Comparison of ENCODE assay signal across 15 cellular contexts in the genomic region with DNA sequence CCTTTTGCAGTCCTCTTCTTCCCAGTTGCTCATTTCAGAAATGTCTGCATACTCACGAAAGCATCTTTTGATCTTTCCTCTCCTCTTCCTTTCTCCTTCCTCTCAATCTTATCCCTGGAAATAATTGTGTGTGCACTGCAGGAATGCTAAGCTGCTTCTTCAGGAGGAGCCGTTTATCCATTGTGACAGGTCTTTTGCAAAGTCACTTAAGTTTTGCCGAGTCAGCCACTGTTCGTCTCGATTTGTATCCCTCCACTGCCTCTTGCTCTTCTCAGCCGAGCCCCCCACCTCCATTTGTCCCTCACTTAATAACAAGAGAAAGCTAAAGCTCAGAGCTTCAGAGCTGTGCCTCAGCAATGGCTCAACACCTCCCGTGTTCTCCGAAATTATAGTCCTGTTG.
DNase-seq lines count a peak whose midpoint lies in the region; ATAC-seq and TF ChIP-seq lines count a peak whose summit lies in the region.
"Had no signal": no experiment of that assay in that cellular context is flagged by ENCODE, and none has a peak within 500 bp of the region (broad histone marks: within the 10 kb centered on the region; RNA-seq: fewer than 3 reads in every experiment).

No MANE protein-coding gene starts in this region.

- DNase-seq in activated CD8-positive, alpha-beta memory T cell treated with anti-CD3 and anti-CD28 coated beads, Interleukin-2, amount 10 ng/mL, durations not matched to agents 7 days and 5 days = no peak
- no peak for DNase-seq in activated CD8-positive, alpha-beta memory T cell treated with anti-CD3 and anti-CD28 coated beads, Interleukin-2, amount 50 U/mL, for 48 hours
- DNase-seq in GM23338 (ENCODE audit: low spot score) (peak; percentile 29), ecto neural progenitor cell (ENCODE audit: low spot score) (peak; percentile 52), neuronal stem cell (ENCODE audit: low spot score) (peak; percentile 18), superior temporal gyrus (ENCODE audit: extremely low spot score) (no peak), LoVo (ENCODE audit: low spot score) (no peak), hepatic stellate cell (ENCODE audit: low spot score) (no peak)
- DNase-seq: CD4-positive, CD25-positive, alpha-beta regulatory T cell; GOT3; HFFc6; NCI-H1436; NCI-H345; PC-9 had no signal

- no peak overlapping the region for H3K27ac ChIP-seq in GM23338 (ENCODE audit: low read depth)
- H3K27ac ChIP-seq in neuronal stem cell (replicated peaks; ENCODE audit: low read length) = no peak overlapping the region
- H3K27ac ChIP-seq: HL-60, PC-9 had no signal

- H3K36me3 ChIP-seq in GM23338 (ENCODE audit: insufficient read depth) = no peaks in the 10 kb centered on the region
- no peaks in the 10 kb centered on the region for H3K36me3 ChIP-seq in neuronal stem cell (replicated peaks in 1 of 2; ENCODE audit: control insufficient read depth in 2 of 2, insufficient read depth in 2 of 2, low read length in 2 of 2)

- no peak overlapping the region for H3K4ac ChIP-seq in neuronal stem cell (ENCODE audit: low read length)

- WGBS in neuronal stem cell (ENCODE audit: extremely low coverage in 2 of 2, insufficient read length in 2 of 2, insufficient replicate concordance in 1 of 2), 2 donors = no CpG with 5 or more reads among the region's 8 CpGs

- H3K9me2 ChIP-seq in GM23338 (ENCODE audit: insufficient read depth) = 0 out of 2 replicates have a peak, but pooled peaks cover 3% of the 10 kb centered on the region

- H3K4me3 ChIP-seq in GM23338 = no peak overlapping the region
- no peak overlapping the region for H3K4me3 ChIP-seq in neuronal stem cell (ENCODE audit: low read length in 2 of 2)
- H3K4me3 ChIP-seq: PC-9 had no signal

- no peak overlapping the region for H3K18ac ChIP-seq in neuronal stem cell (ENCODE audit: low read length)

- H2BK120ac ChIP-seq in neuronal stem cell (ENCODE audit: low read depth, low read length) = no peak overlapping the region

- H3K4me2 ChIP-seq in GM23338 (no peak overlapping the region), neuronal stem cell (ENCODE audit: insufficient read depth, low read length, poor library complexity, severe bottlenecking) (no peak overlapping the region)
- H3K4me2 ChIP-seq: PC-9 had no signal

- H3K27me3 ChIP-seq in GM23338 (ENCODE audit: insufficient read depth) (no peaks in the 10 kb centered on the region), neuronal stem cell (ENCODE audit: control insufficient read depth in 3 of 3, insufficient read depth in 3 of 3, low read depth in 1 of 3, low read length in 3 of 3) (no peaks in the 10 kb centered on the region)

- H2AFZ ChIP-seq in GM23338 (peak overlapping the region; percentile 75), neuronal stem cell (ENCODE audit: low read length) (peak overlapping the region; percentile 73)
- H2AFZ ChIP-seq: PC-9 had no signal

- H2BK5ac ChIP-seq in neuronal stem cell (ENCODE audit: low read length) = no peak overlapping the region

- H2AK5ac ChIP-seq in neuronal stem cell (ENCODE audit: low read depth, low read length) = no peak overlapping the region

- no peaks in the 10 kb centered on the region for H3K79me2 ChIP-seq in GM23338 (replicated peaks; ENCODE audit: insufficient read depth)

- H3K36me3 Mint-ChIP-seq in activated CD8-positive, alpha-beta memory T cell treated with anti-CD3 and anti-CD28 coated beads, Interleukin-2, amount 10 ng/mL, durations not matched to agents 7 days and 5 days = no peaks in the 10 kb centered on the region
- H3K36me3 Mint-ChIP-seq in GM23338 (ENCODE audit: low read depth) = no peaks in the 10 kb centered on the region
- H3K36me3 Mint-ChIP-seq: CD4-positive, CD25-positive, alpha-beta regulatory T cell had no signal

- peak overlapping the region; percentile 36 for H3K4me3 Mint-ChIP-seq in activated CD8-positive, alpha-beta memory T cell treated with anti-CD3 and anti-CD28 coated beads, Interleukin-2, amount 10 ng/mL, durations not matched to agents 7 days and 5 days
- H3K4me3 Mint-ChIP-seq in GM23338 = no peak overlapping the region
- H3K4me3 Mint-ChIP-seq: CD4-positive, CD25-positive, alpha-beta regulatory T cell; HFFc6 had no signal

- H3K9ac ChIP-seq in neuronal stem cell (ENCODE audit: low read depth, low read length, poor library complexity) = no peak overlapping the region

- CTCF ChIA-PET in activated CD8-positive, alpha-beta memory T cell treated with anti-CD3 and anti-CD28 coated beads, Interleukin-2, amount 10 ng/mL, durations not matched to agents 7 days and 5 days (lab: Charles Lee) = no interaction called here

- H3K79me1 ChIP-seq in neuronal stem cell (ENCODE audit: low read depth, low read length) = no peaks in the 10 kb centered on the region

- no peak overlapping the region for H4K8ac ChIP-seq in neuronal stem cell (ENCODE audit: low read depth, low read length)

- H2BK12ac ChIP-seq in neuronal stem cell (ENCODE audit: low read length) = no peak overlapping the region

- no peak for ATAC-seq in activated CD8-positive, alpha-beta memory T cell treated with anti-CD3 and anti-CD28 coated beads, Interleukin-2, amount 10 ng/mL, durations not matched to agents 7 days and 5 days
- no peak for ATAC-seq in GM23338

- H4K20me1 ChIP-seq in GM23338 (replicated peaks; ENCODE audit: insufficient read depth) = no peaks in the 10 kb centered on the region

- H4K91ac ChIP-seq in neuronal stem cell (ENCODE audit: low read depth, low read length, poor library complexity) = no peak overlapping the region

- no peak overlapping the region for H3K14ac ChIP-seq in neuronal stem cell (ENCODE audit: low read length)

- H3K23ac ChIP-seq in neuronal stem cell (ENCODE audit: low read depth, low read length, poor library complexity) = no peak overlapping the region

- no peaks in the 10 kb centered on the region for H3K9me3 Mint-ChIP-seq in activated CD8-positive, alpha-beta memory T cell treated with anti-CD3 and anti-CD28 coated beads, Interleukin-2, amount 10 ng/mL, durations not matched to agents 7 days and 5 days (ENCODE audit: low read depth)
- H3K9me3 Mint-ChIP-seq in GM23338 = no peaks in the 10 kb centered on the region

- no peak for TF ChIP-seq CTCF in GM23338 (conservative IDR thresholded peaks at IDR 0.05; ENCODE audit: low read depth in 2 of 2)

- H3K9me3 ChIP-seq in neuronal stem cell (replicated peaks in 1 of 2; ENCODE audit: control insufficient read depth in 2 of 2, insufficient read depth in 1 of 2, low read depth in 1 of 2, low read length in 2 of 2) = no peaks in the 10 kb centered on the region

- peak overlapping the region; percentile 13 for H3K27ac Mint-ChIP-seq in activated CD8-positive, alpha-beta memory T cell treated with anti-CD3 and anti-CD28 coated beads, Interleukin-2, amount 10 ng/mL, durations not matched to agents 7 days and 5 days
- H3K27ac Mint-ChIP-seq in GM23338 = peak overlapping the region; percentile 41
- H3K27ac Mint-ChIP-seq: CD4-positive, CD25-positive, alpha-beta regulatory T cell; HFFc6 had no signal

- H3F3A ChIP-seq in GM23338 (replicated peaks; ENCODE audit: low read depth) = no peaks in the 10 kb centered on the region

- H3K27me3 Mint-ChIP-seq in activated CD8-positive, alpha-beta memory T cell treated with anti-CD3 and anti-CD28 coated beads, Interleukin-2, amount 10 ng/mL, durations not matched to agents 7 days and 5 days = no peaks in the 10 kb centered on the region
- H3K27me3 Mint-ChIP-seq in GM23338 (ENCODE audit: insufficient read depth, low read depth, poor library complexity) = no peaks in the 10 kb centered on the region

- H2BK15ac ChIP-seq in neuronal stem cell (ENCODE audit: low read length) = no peak overlapping the region

- H3K4me1 ChIP-seq in GM23338 (ENCODE audit: insufficient read depth) (peaks cover 4% of the 10 kb centered on the region; the same call in 1 of the 2 replicates), neuronal stem cell (ENCODE audit: control insufficient read depth in 2 of 2, insufficient read depth in 1 of 2, low read depth in 1 of 2, low read length in 2 of 2) (peaks cover 0 to 4% of the 10 kb centered on the region in 2 donors)

- H3K4me1 Mint-ChIP-seq in activated CD8-positive, alpha-beta memory T cell treated with anti-CD3 and anti-CD28 coated beads, Interleukin-2, amount 10 ng/mL, durations not matched to agents 7 days and 5 days = peaks cover 2% of the 10 kb centered on the region
- peaks cover 12% of the 10 kb centered on the region for H3K4me1 Mint-ChIP-seq in GM23338
- H3K4me1 Mint-ChIP-seq: CD4-positive, CD25-positive, alpha-beta regulatory T cell had no signal

TF ChIP-seq in GM23338, 12 proteins besides CTCF, POLR2A, EP300 and RAD21 (continues in another document):
- no peak for TF ChIP-seq STAT1 (IDR thresholded peaks at IDR 0.05; ENCODE audit: unreplicated experiment)
- no peak for TF ChIP-seq ZNF114 (CRISPR knock-in tag; IDR thresholded peaks at IDR 0.05)
- no peak for TF ChIP-seq NANOG (IDR thresholded peaks at IDR 0.05; ENCODE audit: borderline replicate concordance)
- TF ChIP-seq ZNF331 (CRISPR knock-in tag; IDR thresholded peaks at IDR 0.05; ENCODE audit: low read depth) = no peak
- no peak for TF ChIP-seq EZH2 (IDR thresholded peaks at IDR 0.05; ENCODE audit: low read depth, unreplicated experiment)
- no peak for TF ChIP-seq CREB1 (CRISPR knock-in tag; IDR thresholded peaks at IDR 0.05; ENCODE audit: low read depth)
- TF ChIP-seq, protein P1, sequence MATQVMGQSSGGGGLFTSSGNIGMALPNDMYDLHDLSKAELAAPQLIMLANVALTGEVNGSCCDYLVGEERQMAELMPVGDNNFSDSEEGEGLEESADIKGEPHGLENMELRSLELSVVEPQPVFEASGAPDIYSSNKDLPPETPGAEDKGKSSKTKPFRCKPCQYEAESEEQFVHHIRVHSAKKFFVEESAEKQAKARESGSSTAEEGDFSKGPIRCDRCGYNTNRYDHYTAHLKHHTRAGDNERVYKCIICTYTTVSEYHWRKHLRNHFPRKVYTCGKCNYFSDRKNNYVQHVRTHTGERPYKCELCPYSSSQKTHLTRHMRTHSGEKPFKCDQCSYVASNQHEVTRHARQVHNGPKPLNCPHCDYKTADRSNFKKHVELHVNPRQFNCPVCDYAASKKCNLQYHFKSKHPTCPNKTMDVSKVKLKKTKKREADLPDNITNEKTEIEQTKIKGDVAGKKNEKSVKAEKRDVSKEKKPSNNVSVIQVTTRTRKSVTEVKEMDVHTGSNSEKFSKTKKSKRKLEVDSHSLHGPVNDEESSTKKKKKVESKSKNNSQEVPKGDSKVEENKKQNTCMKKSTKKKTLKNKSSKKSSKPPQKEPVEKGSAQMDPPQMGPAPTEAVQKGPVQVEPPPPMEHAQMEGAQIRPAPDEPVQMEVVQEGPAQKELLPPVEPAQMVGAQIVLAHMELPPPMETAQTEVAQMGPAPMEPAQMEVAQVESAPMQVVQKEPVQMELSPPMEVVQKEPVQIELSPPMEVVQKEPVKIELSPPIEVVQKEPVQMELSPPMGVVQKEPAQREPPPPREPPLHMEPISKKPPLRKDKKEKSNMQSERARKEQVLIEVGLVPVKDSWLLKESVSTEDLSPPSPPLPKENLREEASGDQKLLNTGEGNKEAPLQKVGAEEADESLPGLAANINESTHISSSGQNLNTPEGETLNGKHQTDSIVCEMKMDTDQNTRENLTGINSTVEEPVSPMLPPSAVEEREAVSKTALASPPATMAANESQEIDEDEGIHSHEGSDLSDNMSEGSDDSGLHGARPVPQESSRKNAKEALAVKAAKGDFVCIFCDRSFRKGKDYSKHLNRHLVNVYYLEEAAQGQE (IDR thresholded peaks at IDR 0.05; ENCODE audit: unreplicated experiment) = no peak
- TF ChIP-seq POLR2AphosphoS5 (IDR thresholded peaks at IDR 0.05; ENCODE audit: low read depth) = no peak

Comparison
In these comparisons a context has a peak if more than half of its experiments do, and no peak if none do; other contexts are left out.
1. DNase-seq: peak in GM23338 (single experiment), ecto neural progenitor cell (single experiment) and neuronal stem cell (single experiment); none in activated CD8-positive, alpha-beta memory T cell treated with anti-CD3 and anti-CD28 coated beads, Interleukin-2, amount 10 ng/mL, durations not matched to agents 7 days and 5 days (single experiment), activated CD8-positive, alpha-beta memory T cell treated with anti-CD3 and anti-CD28 coated beads, Interleukin-2, amount 50 U/mL, for 48 hours (single experiment), superior temporal gyrus (single experiment), LoVo (single experiment) and hepatic stellate cell (single experiment).